In the genomic region with DNA sequence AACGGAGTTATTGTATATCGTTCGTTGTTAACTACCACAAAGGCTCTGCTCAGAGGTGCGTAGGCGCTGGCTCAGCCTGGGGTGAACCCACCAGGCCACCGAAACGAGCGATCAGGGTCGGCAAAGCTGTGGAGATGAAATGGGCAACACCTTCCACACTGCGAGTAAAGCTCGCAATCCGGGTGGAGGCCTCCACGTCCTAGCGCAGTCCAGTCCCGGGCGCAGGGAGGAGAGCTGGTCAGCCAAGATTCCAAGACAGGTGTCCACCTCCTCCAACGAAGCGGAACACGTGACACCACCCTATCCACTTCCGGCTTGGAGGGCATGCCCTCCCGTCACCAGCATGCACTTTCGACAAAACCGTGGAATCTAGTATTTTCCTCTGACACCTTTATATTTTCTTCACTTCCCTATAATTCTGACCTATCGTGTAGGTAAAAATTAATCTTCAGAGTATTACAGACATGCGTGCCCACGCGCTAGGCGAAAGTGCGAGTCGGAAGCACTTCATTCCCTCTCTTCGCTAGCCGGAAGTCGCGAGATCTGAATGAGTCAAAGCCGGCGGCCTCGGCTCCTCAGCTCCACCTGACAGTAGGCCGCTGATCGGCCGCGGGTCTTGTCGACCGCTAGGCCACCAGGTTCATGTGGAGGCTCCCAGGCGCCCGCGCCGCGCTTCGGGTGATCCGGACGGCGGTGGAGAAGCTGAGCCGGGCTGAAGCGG, we compare ENCODE assay signal across 8 cellular contexts.
DNase-seq lines count a peak whose midpoint lies in the region; ATAC-seq and TF ChIP-seq lines count a peak whose summit lies in the region.

A gene with protein sequence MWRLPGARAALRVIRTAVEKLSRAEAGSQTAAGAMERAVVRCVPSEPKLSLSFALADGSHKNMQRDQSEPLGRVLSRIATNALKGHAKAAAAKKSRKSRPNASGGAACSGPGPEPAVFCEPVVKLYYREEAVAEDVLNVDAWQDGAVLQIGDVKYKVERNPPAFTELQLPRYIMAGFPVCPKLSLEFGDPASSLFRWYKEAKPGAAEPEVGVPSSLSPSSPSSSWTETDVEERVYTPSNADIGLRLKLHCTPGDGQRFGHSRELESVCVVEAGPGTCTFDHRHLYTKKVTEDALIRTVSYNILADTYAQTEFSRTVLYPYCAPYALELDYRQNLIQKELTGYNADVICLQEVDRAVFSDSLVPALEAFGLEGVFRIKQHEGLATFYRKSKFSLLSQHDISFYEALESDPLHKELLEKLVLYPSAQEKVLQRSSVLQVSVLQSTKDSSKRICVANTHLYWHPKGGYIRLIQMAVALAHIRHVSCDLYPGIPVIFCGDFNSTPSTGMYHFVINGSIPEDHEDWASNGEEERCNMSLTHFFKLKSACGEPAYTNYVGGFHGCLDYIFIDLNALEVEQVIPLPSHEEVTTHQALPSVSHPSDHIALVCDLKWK (plus strand): TSS at position 537 of the 721 bp plus-strand sequence. CDS start 106 bp downstream, at position 643.

- peak within 1 kb of the TSS; percentile 81 for H3K9ac ChIP-seq in HUES48 (ENCODE audit: low read depth, low read length)
- H3K9ac ChIP-seq in OCI-LY3 (ENCODE audit: low read length) = peak within 1 kb of the TSS; percentile 75

- H3K4me3 ChIP-seq in HUES48 (ENCODE audit: low read depth, low read length) = peak within 1 kb of the TSS; percentile 96
- H3K4me3 ChIP-seq in OCI-LY3 (ENCODE audit: low read length) = peak within 1 kb of the TSS; percentile 82

- H3K4me2 ChIP-seq in OCI-LY3 (ENCODE audit: low read length) = peak within 1 kb of the TSS; percentile 88

- peak within 1 kb of the TSS; percentile 70 for H3K27ac ChIP-seq in HUES48 (ENCODE audit: low read depth, low read length)
- H3K27ac ChIP-seq in OCI-LY3 (ENCODE audit: low read length) = peak within 1 kb of the TSS; percentile 80

- DNase-seq in D341Med (ENCODE audit: low spot score) (peak; percentile 79), epidermal melanocyte (ENCODE audit: insufficient read length, low spot score) (peak; percentile 70), middle frontal gyrus (ENCODE audit: extremely low spot score, low spot score) (peak; percentile 87)
- DNase-seq in activated CD8-positive, alpha-beta memory T cell treated with anti-CD3 and anti-CD28 coated beads, Interleukin-2, amount 50 U/mL, for 48 hours = peak; percentile 90
- peak; percentile 65 for DNase-seq in stimulated activated CD8-positive, alpha-beta memory T cell treated with anti-CD3 and anti-CD28 coated beads, Interleukin-2, amount 100 ng/mL, for 1 hour (ENCODE audit: low read depth in 2 of 2)

- H3K4me1 ChIP-seq in HUES48 (ENCODE audit: control insufficient read depth, insufficient read depth, low read length) (peaks cover 9% of the 10 kb centered on the region; the same call in 1 of the 2 replicates), OCI-LY3 (ENCODE audit: low read length) (peaks cover 18% of the 10 kb centered on the region)

- ATAC-seq in GM21390 (IDR thresholded peaks at IDR 0.05; ENCODE audit: unreplicated experiment) = peak; percentile 84

- no peak for TF ChIP-seq CTCF in OCI-LY3 (IDR thresholded peaks at IDR 0.05; ENCODE audit: low read depth, low read length)

- peaks cover 55% of the 10 kb centered on the region for H3K79me2 ChIP-seq in OCI-LY3 (ENCODE audit: low read length)

- H4K20me1 ChIP-seq in OCI-LY3 (ENCODE audit: insufficient read depth, low read length) = 0 out of 2 replicates have a peak, but pooled peaks cover 9% of the 10 kb centered on the region

- H2AFZ ChIP-seq in OCI-LY3 (ENCODE audit: low read depth, low read length) = peak within 1 kb of the TSS; percentile 98

- no peaks in the 10 kb centered on the region for H3K9me3 ChIP-seq in HUES48 (ENCODE audit: control insufficient read depth, insufficient read depth, low read length)
- no peaks in the 10 kb centered on the region for H3K9me3 ChIP-seq in OCI-LY3 (ENCODE audit: insufficient read depth, low read length)

- H3K27me3 ChIP-seq in HUES48 (ENCODE audit: control insufficient read depth, insufficient read depth, low read length) (no peaks in the 10 kb centered on the region), OCI-LY3 (ENCODE audit: low read depth, low read length) (no peaks in the 10 kb centered on the region)

- H3K36me3 ChIP-seq in HUES48 (ENCODE audit: control insufficient read depth, insufficient read depth, low read length) (peaks cover 13% of the 10 kb centered on the region), OCI-LY3 (replicated peaks; ENCODE audit: low read depth, low read length) (peaks cover 26% of the 10 kb centered on the region)

Comparison
In these comparisons a context has a peak if more than half of its experiments do, and no peak if none do; other contexts are left out.
1. Peak in every context shown above with its lines: DNase-seq, ATAC-seq, H3K4me3 ChIP-seq and H3K27ac ChIP-seq.